In the genomic region with DNA sequence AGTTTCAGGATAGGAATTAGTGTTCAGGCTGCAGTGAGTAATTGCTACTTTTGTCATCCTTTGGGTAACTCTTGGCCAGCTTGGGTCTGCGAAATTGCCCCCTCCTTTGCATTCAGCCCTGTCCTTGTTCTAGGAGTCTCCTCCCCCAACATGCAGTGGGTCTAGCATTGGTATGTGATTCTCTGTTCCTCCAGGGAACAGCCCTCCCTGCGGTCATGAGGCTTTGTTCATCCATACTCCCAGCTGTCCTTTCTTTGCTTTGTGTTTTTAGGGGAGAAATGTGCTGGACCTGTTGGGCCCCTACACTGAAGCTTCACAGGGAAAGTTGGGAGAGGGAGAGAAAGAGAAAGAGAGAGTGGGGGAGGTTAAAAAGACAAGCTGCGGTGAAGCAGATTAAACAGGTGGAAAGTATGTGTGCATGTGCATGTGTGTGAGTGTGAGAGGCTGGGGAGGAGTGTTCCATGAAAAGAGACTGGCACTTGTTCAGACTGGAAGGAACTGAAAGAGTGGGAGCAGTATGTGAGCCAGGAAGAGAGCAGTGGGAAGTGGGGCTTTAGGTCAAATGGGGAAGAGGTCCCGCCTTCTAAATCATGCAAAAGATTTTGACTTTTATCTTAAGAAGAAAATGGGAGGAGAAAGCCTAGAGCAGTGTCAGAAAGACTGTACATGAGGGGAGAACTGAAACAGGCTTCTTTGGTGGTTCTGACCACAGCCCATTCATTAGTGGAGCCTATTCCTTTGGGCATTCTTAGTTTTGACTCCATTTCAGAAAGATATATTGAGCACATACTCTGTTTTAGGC, we compare ENCODE assay signal across 1 cellular context.
TF ChIP-seq lines count a peak whose summit lies in the region.

No MANE protein-coding gene starts in this region.

TF ChIP-seq in HepG2, 621 proteins besides CTCF, POLR2A, EP300 and RAD21 (continued from another document):
- TF ChIP-seq ZBTB39 (CRISPR knock-in tag; IDR thresholded peaks at IDR 0.05), result no peak
- TF ChIP-seq MTA1 (CRISPR knock-in tag; IDR thresholded peaks at IDR 0.05; ENCODE audit: borderline replicate concordance), result no peak
- no peak for TF ChIP-seq PCBP1 (IDR thresholded peaks at IDR 0.05; ENCODE audit: borderline replicate concordance, low read depth, low read length)
- TF ChIP-seq TEAD2 (CRISPR knock-in tag; IDR thresholded peaks at IDR 0.05), result no peak
- no peak for TF ChIP-seq ETV5 (CRISPR knock-in tag; IDR thresholded peaks at IDR 0.05; ENCODE audit: borderline replicate concordance)
